Comparison of ENCODE assay signal across 8 cellular contexts in the genomic region with DNA sequence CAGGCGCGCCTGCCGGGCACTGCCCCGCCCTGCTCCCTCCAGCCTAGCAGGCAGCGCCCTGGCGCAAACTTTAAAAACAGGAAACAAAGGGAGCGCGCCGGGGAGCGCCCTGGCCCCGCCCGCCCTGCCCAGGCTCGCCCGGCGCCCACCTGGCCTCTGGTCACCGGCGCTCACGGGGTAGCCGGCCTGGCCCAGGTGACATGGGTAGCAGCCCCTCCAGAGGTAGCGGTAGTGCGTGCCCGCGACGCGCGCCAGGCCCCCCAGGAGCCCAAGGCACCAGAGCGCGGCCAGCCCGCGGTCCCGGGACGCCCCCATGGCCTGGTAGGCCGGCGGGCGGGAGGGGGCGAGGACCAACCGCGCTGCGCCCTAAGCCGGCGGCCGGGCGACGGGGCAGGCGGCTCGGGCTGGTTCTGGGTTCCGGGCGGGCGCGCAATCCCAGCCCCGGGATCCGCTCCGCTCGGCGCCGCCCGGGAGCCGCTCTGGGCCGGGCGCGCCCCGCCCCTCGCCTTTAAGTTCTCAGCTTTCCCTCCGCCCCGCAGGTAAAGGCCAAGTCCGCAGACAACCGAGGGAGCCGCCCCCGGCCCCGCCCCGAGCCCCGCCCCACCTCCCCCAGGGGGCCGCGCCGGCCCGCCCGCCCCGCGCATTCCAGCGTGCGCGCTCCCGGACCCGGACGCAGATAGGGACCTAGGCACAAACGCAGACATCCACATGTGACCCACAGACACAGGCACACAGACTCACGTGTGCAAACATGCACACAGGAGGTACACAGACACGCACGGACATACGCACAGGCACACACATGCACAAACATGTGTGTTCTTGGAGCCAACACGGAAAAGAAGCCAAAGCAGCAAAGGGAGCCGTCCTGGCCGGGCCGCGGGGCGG.
DNase-seq lines count a peak whose midpoint lies in the region; ATAC-seq, FAIRE-seq and TF ChIP-seq lines count a peak whose summit lies in the region.

No MANE protein-coding gene starts in this region.

- no peaks in the 10 kb centered on the region for H4K20me1 ChIP-seq in keratinocyte (ENCODE audit: control insufficient read depth, extremely low read depth, insufficient read depth, low read length)

- FAIRE-seq in bronchial epithelial cell (lab: Jason Lieb, UNC) (no peak), keratinocyte (lab: Jason Lieb, UNC) (no peak)

- H2AFZ ChIP-seq in keratinocyte (ENCODE audit: control insufficient read depth, low read length) = peak overlapping the region; percentile 80

- H3K27ac Mint-ChIP-seq in CD14-positive monocyte (peak overlapping the region in 2 of 7 donors; percentile 15 to 77), WTC11 (peak overlapping the region; percentile 99)

- peaks cover 16% of the 10 kb centered on the region for H3K4me1 ChIP-seq in keratinocyte (ENCODE audit: control insufficient read depth, extremely low read depth, insufficient read depth, low read length)

- peaks cover 2 to 8% (median 4%) of the 10 kb centered on the region in 3 donors for H3K27me3 Mint-ChIP-seq in CD14-positive monocyte (ENCODE audit: low read depth in 3 of 3)
- H3K27me3 Mint-ChIP-seq in WTC11 (ENCODE audit: low read depth) = peaks cover 24% of the 10 kb centered on the region

- ATAC-seq in WTC11 = peak; percentile 89
- ATAC-seq in GM18498 (IDR thresholded peaks at IDR 0.05; ENCODE audit: unreplicated experiment) = no peak
- no peak for ATAC-seq in GM21381 (IDR thresholded peaks at IDR 0.05; ENCODE audit: unreplicated experiment)

- peak overlapping the region; percentile 37 for H3K4me3 ChIP-seq in bronchial epithelial cell (ENCODE audit: low read depth, low read length)
- peak overlapping the region; percentile 47 to 79 (median 73) for H3K4me3 ChIP-seq in keratinocyte (ENCODE audit: control insufficient read depth in 2 of 3, extremely low read depth in 1 of 3, insufficient read depth in 2 of 3, low read depth in 1 of 3, low read length in 3 of 3)

- H3K4me2 ChIP-seq in keratinocyte (ENCODE audit: control insufficient read depth, extremely low read depth, insufficient read depth, low read depth, low read length) = peak overlapping the region; percentile 95

- H3K36me3 ChIP-seq in bronchial epithelial cell (ENCODE audit: control insufficient read depth, insufficient read depth, low read length) = no peaks in the 10 kb centered on the region
- no peaks in the 10 kb centered on the region for H3K36me3 ChIP-seq in keratinocyte (ENCODE audit: control insufficient read depth in 2 of 2, extremely low read depth in 1 of 2, insufficient read depth in 2 of 2, low read length in 2 of 2)

- H3K27me3 ChIP-seq in bronchial epithelial cell (ENCODE audit: control insufficient read depth, insufficient read depth, low read length) (peaks cover 2% of the 10 kb centered on the region), keratinocyte (ENCODE audit: control insufficient read depth, extremely low read depth, insufficient read depth, low read length) (peaks cover 12% of the 10 kb centered on the region)

- no peaks in the 10 kb centered on the region for H3K9me1 ChIP-seq in keratinocyte (ENCODE audit: control insufficient read depth, extremely low read depth, insufficient read depth, low read length)

- peak overlapping the region; percentile 78 to 94 for H3K4me3 Mint-ChIP-seq in CD14-positive monocyte
- H3K4me3 Mint-ChIP-seq in WTC11 = peak overlapping the region; percentile 88

- DNase-seq in CD14-positive monocyte (ENCODE audit: low spot score) (no peak), M059J (ENCODE audit: low read depth) (peak; percentile 83), WTC11 (ENCODE audit: low spot score) (peak; percentile 88), bronchial epithelial cell (ENCODE audit: low read depth) (peak; percentile 55), keratinocyte (ENCODE audit: low read depth, low spot score) (no peak)
- DNase-seq in stimulated activated CD4-positive, alpha-beta T cell treated with anti-CD3 and anti-CD28 coated beads, Interleukin-15, amount 100 ng/mL, for 48 hours (ENCODE audit: low read depth in 2 of 2) = peak; percentile 49 to 71

- peaks cover 11% of the 10 kb centered on the region for H3K4me1 Mint-ChIP-seq in CD14-positive monocyte
- peaks cover 10% of the 10 kb centered on the region for H3K4me1 Mint-ChIP-seq in WTC11

- POLR2A ChIA-PET in WTC11 (lab: Charles Lee) = interaction anchor here (0.6 kb wide), 3 partner anchors 28 to 40 kb away, joined by 3 to 4 read pairs (median 3); no protein-coding TSS in a partner anchor

- CTCF ChIA-PET in WTC11 (lab: Charles Lee) = interaction anchor here (0.6 to 5.2 kb wide), 10 partner anchors 12 to 96 kb away, joined by 3 to 42 read pairs (median 14); partner anchors contain the start of gene MEGF6

- H3K36me3 Mint-ChIP-seq in CD14-positive monocyte (no peaks in the 10 kb centered on the region), WTC11 (no peaks in the 10 kb centered on the region)

- H3K79me2 ChIP-seq in keratinocyte (ENCODE audit: control insufficient read depth, insufficient read depth, low read length) = no peaks in the 10 kb centered on the region

- dilution Hi-C loops in keratinocyte (cut with MboI; ENCODE audit: extremely low pct_ligation_motif_present, low sequenced_read_pairs) = loop anchor here (25.0 kb wide), 1 partner anchor 106 kb away; the partner anchor contains the start of gene TPRG1L

- intact Hi-C loops in CD14-positive monocyte (cut with micrococcal nuclease) = no loop called here

- H3K27ac ChIP-seq in keratinocyte (ENCODE audit: control insufficient read depth, insufficient read depth, low read length) = no peak overlapping the region

- peak overlapping the region; percentile 60 for H3K9ac ChIP-seq in keratinocyte (ENCODE audit: control insufficient read depth, extremely low read depth, insufficient read depth, low read length)

- no peaks in the 10 kb centered on the region for H3K9me3 Mint-ChIP-seq in CD14-positive monocyte
- H3K9me3 Mint-ChIP-seq in WTC11 = no peaks in the 10 kb centered on the region

- TF ChIP-seq CTCF in CD14-positive monocyte (IDR thresholded peaks at IDR 0.05) (no peak), WTC11 (IDR thresholded peaks at IDR 0.05) (no peak), bronchial epithelial cell (IDR thresholded peaks at IDR 0.05; ENCODE audit: insufficient read depth, low read length, severe bottlenecking) (no peak), keratinocyte (optimal IDR thresholded peaks at IDR 0.05 in 1 of 3, IDR thresholded peaks at IDR 0.05 in 1 of 3, conservative IDR thresholded peaks at IDR 0.05 in 1 of 3; ENCODE audit: extremely low read depth in 1 of 3, insufficient read depth in 2 of 3, low read length in 3 of 3) (no peak)

- H3K9me3 ChIP-seq in keratinocyte (ENCODE audit: control insufficient read depth, low read depth, low read length) = no peaks in the 10 kb centered on the region

TF ChIP-seq in WTC11, 78 proteins besides CTCF, POLR2A, EP300 and RAD21 (continues in another document):
- TF ChIP-seq, protein P1, sequence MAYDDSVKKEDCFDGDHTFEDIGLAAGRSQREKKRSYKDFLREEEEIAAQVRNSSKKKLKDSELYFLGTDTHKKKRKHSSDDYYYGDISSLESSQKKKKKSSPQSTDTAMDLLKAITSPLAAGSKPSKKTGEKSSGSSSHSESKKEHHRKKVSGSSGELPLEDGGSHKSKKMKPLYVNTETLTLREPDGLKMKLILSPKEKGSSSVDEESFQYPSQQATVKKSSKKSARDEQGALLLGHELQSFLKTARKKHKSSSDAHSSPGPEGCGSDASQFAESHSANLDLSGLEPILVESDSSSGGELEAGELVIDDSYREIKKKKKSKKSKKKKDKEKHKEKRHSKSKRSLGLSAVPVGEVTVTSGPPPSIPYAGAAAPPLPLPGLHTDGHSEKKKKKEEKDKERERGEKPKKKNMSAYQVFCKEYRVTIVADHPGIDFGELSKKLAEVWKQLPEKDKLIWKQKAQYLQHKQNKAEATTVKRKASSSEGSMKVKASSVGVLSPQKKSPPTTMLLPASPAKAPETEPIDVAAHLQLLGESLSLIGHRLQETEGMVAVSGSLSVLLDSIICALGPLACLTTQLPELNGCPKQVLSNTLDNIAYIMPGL (CRISPR knock-in tag; IDR thresholded peaks at IDR 0.05) = 0 out of 2 replicates have a peak, but pooled peaks have one; percentile 18
- TF ChIP-seq NR1H2 (CRISPR knock-in tag; IDR thresholded peaks at IDR 0.05) (no peak), ARID4B (CRISPR knock-in tag; IDR thresholded peaks at IDR 0.05; ENCODE audit: borderline replicate concordance) (no peak), ETV6 (CRISPR knock-in tag; IDR thresholded peaks at IDR 0.05) (no peak), TEAD1 (CRISPR knock-in tag; IDR thresholded peaks at IDR 0.05) (peak; percentile 90; the same call in 1 of the 2 replicates)

Comparison
In these comparisons a context has a peak if more than half of its experiments do, and no peak if none do; other contexts are left out.
1. DNase-seq: peak in M059J (single experiment), WTC11 (single experiment), bronchial epithelial cell (single experiment) and stimulated activated CD4-positive, alpha-beta T cell treated with anti-CD3 and anti-CD28 coated beads, Interleukin-15, amount 100 ng/mL, for 48 hours (2 of 2); none in CD14-positive monocyte (single experiment) and keratinocyte (single experiment).